Comparison of ENCODE assay signal across 8 cellular contexts in genomic region chr10:102644066-102644645, GRCh38. TPM values are rescaled to one million over a fixed set of nuclear protein-coding genes. Genes with fewer than 3 reads are reported as not detected.
DNase-seq lines count a peak whose midpoint lies in the region; ATAC-seq and TF ChIP-seq lines count a peak whose summit lies in the region.

A gene with protein sequence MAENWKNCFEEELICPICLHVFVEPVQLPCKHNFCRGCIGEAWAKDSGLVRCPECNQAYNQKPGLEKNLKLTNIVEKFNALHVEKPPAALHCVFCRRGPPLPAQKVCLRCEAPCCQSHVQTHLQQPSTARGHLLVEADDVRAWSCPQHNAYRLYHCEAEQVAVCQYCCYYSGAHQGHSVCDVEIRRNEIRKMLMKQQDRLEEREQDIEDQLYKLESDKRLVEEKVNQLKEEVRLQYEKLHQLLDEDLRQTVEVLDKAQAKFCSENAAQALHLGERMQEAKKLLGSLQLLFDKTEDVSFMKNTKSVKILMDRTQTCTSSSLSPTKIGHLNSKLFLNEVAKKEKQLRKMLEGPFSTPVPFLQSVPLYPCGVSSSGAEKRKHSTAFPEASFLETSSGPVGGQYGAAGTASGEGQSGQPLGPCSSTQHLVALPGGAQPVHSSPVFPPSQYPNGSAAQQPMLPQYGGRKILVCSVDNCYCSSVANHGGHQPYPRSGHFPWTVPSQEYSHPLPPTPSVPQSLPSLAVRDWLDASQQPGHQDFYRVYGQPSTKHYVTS (plus strand): TSS chr10:102644479. CDS start chr10:102644618, 139 bp downstream.

- H3F3A ChIP-seq in DOHH2 (ENCODE audit: control insufficient read depth, insufficient read depth), result peaks cover 44% of the 10 kb centered on the region

- ATAC-seq in right lobe of liver (peak in 3 of 4 donors; percentile 1 to 29 (median 18)), GM21786 (IDR thresholded peaks at IDR 0.05; ENCODE audit: unreplicated experiment) (no peak)

- in situ Hi-C loops in KBM-7 (cut with MboI; ENCODE audit: low pct_unique_long_range_greater_than_20kb, low sequenced_read_pairs), result no loop called here

- no peaks in the 10 kb centered on the region for H3K9me2 ChIP-seq in DOHH2 (replicated peaks; ENCODE audit: control insufficient read depth, low read length)

- H3K9me3 ChIP-seq in DOHH2 (ENCODE audit: control insufficient read depth, insufficient read depth, low read length) (no peaks in the 10 kb centered on the region), right lobe of liver (no peaks in the 10 kb centered on the region)

- peaks cover 41% of the 10 kb centered on the region for H3K4me1 ChIP-seq in DOHH2 (ENCODE audit: control insufficient read depth, low read length)
- peaks cover 0 to 40% (median 13%) of the 10 kb centered on the region in 4 donors for H3K4me1 ChIP-seq in right lobe of liver

- H3K27ac ChIP-seq in DOHH2 (ENCODE audit: low read depth, low read length) (peak within 1 kb of the TSS; percentile 95), cingulate gyrus (ENCODE audit: low read depth, low read length) (peak within 1 kb of the TSS; percentile 99), right lobe of liver (peak within 1 kb of the TSS; percentile 96 to 99 (median 97))

- H3K4me3 ChIP-seq in DOHH2 (ENCODE audit: low read length) (peak within 1 kb of the TSS; percentile 91), right lobe of liver (peak within 1 kb of the TSS; percentile 81 to 96 (median 92))

- H3K36me3 ChIP-seq in DOHH2 (ENCODE audit: control insufficient read depth, low read length), result peaks cover 39% of the 10 kb centered on the region
- no peaks in the 10 kb centered on the region for H3K36me3 ChIP-seq in right lobe of liver

- intact Hi-C loops in right lobe of liver (cut with DNase I), result no loop called here

- TF ChIP-seq POLR2A in right lobe of liver (IDR thresholded peaks at IDR 0.05), result peak; percentile 60

- H3K79me2 ChIP-seq in DOHH2 (ENCODE audit: control insufficient read depth, low read length), result peaks cover 59% of the 10 kb centered on the region

- TF ChIP-seq CTCF in DOHH2 (IDR thresholded peaks at IDR 0.05; ENCODE audit: low read depth, low read length, poor library complexity, severe bottlenecking), result no peak
- TF ChIP-seq CTCF in right lobe of liver (IDR thresholded peaks at IDR 0.05), result no peak

- DNase-seq in KBM-7 (peak; percentile 49), right lobe of liver (peak; percentile 64 to 81 (median 77)), islet precursor cell (no peak)
- DNase-seq in activated CD4-positive, CD25-positive, alpha-beta regulatory T cell treated with anti-CD3 and anti-CD28 coated beads, Interleukin-2, amount 50 U/mL, for 16 hours (ENCODE audit: low read depth, low spot score), result peak; percentile 24
- peak in 2 of 3 experiments; percentile 38 to 42 for DNase-seq in stimulated activated CD4-positive, alpha-beta T cell treated with anti-CD3 and anti-CD28 coated beads, TNF-alpha, amount 100 ng/mL, for 4 hours (ENCODE audit: low read depth in 3 of 3)

- H3K27me3 ChIP-seq in DOHH2 (ENCODE audit: control insufficient read depth, low read length) (no peaks in the 10 kb centered on the region), right lobe of liver (no peaks in the 10 kb centered on the region)

- no CpG with 5 or more reads among the region's 80 CpGs for WGBS in right lobe of liver (ENCODE audit: insufficient coverage, low coverage, low lambda C conversion rate, missing lambda C conversion rate)

- peak within 1 kb of the TSS; percentile 91 for H3K4me2 ChIP-seq in DOHH2 (ENCODE audit: low read length)

- H4K20me1 ChIP-seq in DOHH2 (ENCODE audit: control insufficient read depth, insufficient read depth, low read depth, low read length), result peaks cover 3% of the 10 kb centered on the region; the same call in 1 of the 2 replicates

RNA-seq across cellular contexts. Expression of the gene that starts here (rescaled TPM):
- 10 to 100 TPM; 34.7 to 99.8 (median 41.2) TPM for total RNA-seq in right lobe of liver
